27 cellular contexts compared by ENCODE assay signal in the genomic region with DNA sequence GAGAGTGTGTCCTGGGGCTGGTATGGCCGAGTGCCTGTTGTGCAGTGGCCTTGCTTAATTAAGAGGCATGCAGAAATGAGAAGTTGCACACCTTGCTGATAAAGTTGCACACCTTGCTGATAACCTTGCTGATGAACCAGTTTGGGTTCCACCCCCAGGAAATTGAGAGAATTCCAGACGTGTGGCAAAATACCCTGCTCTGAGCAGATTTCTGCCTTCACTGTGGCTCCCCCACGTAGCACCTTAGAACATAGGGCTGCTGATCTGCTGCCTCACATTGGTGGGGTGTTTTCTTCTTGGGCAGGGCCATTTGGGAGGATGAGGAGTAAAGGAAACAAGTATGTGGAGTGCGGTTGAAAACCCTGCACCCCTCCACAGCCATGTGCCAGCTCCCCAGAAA.
"Had no signal": no experiment of that assay in that cellular context is flagged by ENCODE, and none has a peak within 500 bp of the region (broad histone marks: within the 10 kb centered on the region; RNA-seq: fewer than 3 reads in every experiment).

No MANE protein-coding gene starts in this region.

- H3K27me3 ChIP-seq: stomach, suprapubic skin, testis, thyroid gland, tibial artery, tibial nerve, transverse colon, upper lobe of left lung, upper lobe of right lung, uterus, vagina had no signal

- H3K9me3 ChIP-seq: stomach, suprapubic skin, testis, thoracic aorta, thyroid gland, tibial artery, tibial nerve, transverse colon, upper lobe of left lung, upper lobe of right lung, uterus, vagina had no signal

- ATAC-seq: stimulated activated effector memory CD8-positive, alpha-beta T cell treated with anti-CD3 and anti-CD28 coated beads, Interleukin-12 subunit alpha, Interleukin-12 subunit beta, amount 100 ng/mL, for 72 hours; stimulated activated memory B cell treated with anti-CD40 and anti-IgM and Interleukin-4, amounts not matched to agents 10 μg/mL and 1 μg/mL and 100 μg/mL, for 72 hours; stimulated activated naive B cell treated with anti-CD40 and anti-IgM and Interleukin-4, amounts not matched to agents 10 μg/mL and 1 μg/mL and 100 μg/mL, for 72 hours; stimulated activated naive CD8-positive, alpha-beta T cell treated with anti-CD3 and anti-CD28 coated beads, Interleukin-15, amount 100 ng/mL, for 72 hours; stimulated activated naive CD8-positive, alpha-beta T cell treated with anti-CD3 and anti-CD28 coated beads, Interleukin-15, Interleukin-2, amounts not matched to agents 100 U/mL and 50 U/mL, for 24 hours; upper lobe of right lung had no signal

- DNase-seq: stimulated activated CD4-positive, alpha-beta T cell treated with anti-CD3 and anti-CD28 coated beads, Interleukin-2, amount 100 ng/mL, for 48 hours; stimulated activated CD4-positive, alpha-beta T cell treated with anti-CD3 and anti-CD28 coated beads, Interleukin-4, amount 100 ng/mL, for 1 hour; stimulated activated CD4-positive, alpha-beta T cell treated with anti-CD3 and anti-CD28 coated beads, Interleukin-4, amount 100 ng/mL, for 24 hours; stimulated activated CD4-positive, alpha-beta T cell treated with anti-CD3 and anti-CD28 coated beads, Interleukin-4, amount 100 ng/mL, for 4 hours; stimulated activated CD8-positive, alpha-beta memory T cell treated with anti-CD3 and anti-CD28 coated beads, Interleukin-4, amount 100 ng/mL, for 48 hours; stimulated activated naive B cell treated with anti-CD40 and anti-IgM and Interleukin-4, amounts not matched to agents 10 μg/mL and 1 μg/mL and 100 μg/mL, for 72 hours; stimulated activated naive CD4-positive, alpha-beta T cell; stimulated activated naive CD4-positive, alpha-beta T cell treated with Interleukin-2 at 50 U/mL for 16 hours; stimulated activated naive CD8-positive, alpha-beta T cell treated with anti-CD3 and anti-CD28 coated beads, Interleukin-15, amount 100 ng/mL, for 72 hours; stimulated activated naive CD8-positive, alpha-beta T cell treated with anti-CD3 and anti-CD28 coated beads, Interleukin-15, Interleukin-2, amounts not matched to agents 100 U/mL and 50 U/mL, for 24 hours; stomach; substantia nigra; testis; thyroid gland; tibial artery; transverse colon; trophoblast cell; upper lobe of left lung; upper lobe of right lung; uterus had no signal

- H3K4me3 ChIP-seq: stomach, suprapubic skin, testis, thoracic aorta, thyroid gland, tibial artery, tibial nerve, transverse colon, upper lobe of left lung, upper lobe of right lung, uterus, vagina had no signal

- FAIRE-seq: urothelium cell line had no signal

- H3K4me1 ChIP-seq: suprapubic skin, tibial artery, tibial nerve, transverse colon, uterus, vagina had no signal

- H3K27ac ChIP-seq: stomach, suprapubic skin, testis, thoracic aorta, thyroid gland, tibial artery, tibial nerve, transverse colon, upper lobe of left lung, upper lobe of right lung, uterus, vagina had no signal

- H3K36me3 ChIP-seq: uterus had no signal
